Comparison of ENCODE assay signal across 18 cellular contexts in genomic region chr22:43005106-43005505, GRCh38. TPM values are rescaled to one million over a fixed set of nuclear protein-coding genes. Genes with fewer than 3 reads are reported as not detected.
A peak's percentile ranks its signal among the peaks of the same experiment; 100 is the strongest.
DNase-seq lines count a peak whose midpoint lies in the region; ATAC-seq, FAIRE-seq and TF ChIP-seq lines count a peak whose summit lies in the region.
"Had no signal": no experiment of that assay in that cellular context is flagged by ENCODE, and none has a peak within 500 bp of the region (broad histone marks: within the 10 kb centered on the region; RNA-seq: fewer than 3 reads in every experiment).

No MANE protein-coding gene starts in this region.

- H2AFZ ChIP-seq in HepG2 (ENCODE audit: low read length): no peak overlapping the region

- H3K4me3 Mint-ChIP-seq in type B pancreatic cell: no peak overlapping the region
- H3K4me3 Mint-ChIP-seq: stimulated activated memory B cell treated with anti-CD40 and anti-IgM and Interleukin-4, amounts not matched to agents 10 μg/mL and 1 μg/mL and 100 μg/mL, for 72 hours had no signal

- in situ Hi-C loops in HepG2 (cut with HindIII; ENCODE audit: extremely low pct_ligation_motif_present, low pct_unique_long_range_greater_than_20kb): no loop called here

- peaks cover 99% of the 10 kb centered on the region for H3K4me1 ChIP-seq in HepG2 (ENCODE audit: insufficient read depth, low read length)
- H3K4me1 ChIP-seq in right lobe of liver: peaks cover 0 to 47% (median 9%) of the 10 kb centered on the region in 4 donors

- TF ChIP-seq POLR2A in HepG2 (IDR thresholded peaks at IDR 0.05; ENCODE audit: insufficient read depth in 1 of 2, low read depth in 2 of 2, low read length in 2 of 2) (no peak), right lobe of liver (IDR thresholded peaks at IDR 0.05) (no peak)

- peaks cover 70% of the 10 kb centered on the region for H3K4me1 Mint-ChIP-seq in type B pancreatic cell (ENCODE audit: unreplicated experiment)

- peak overlapping the region; percentile 13 for H3K27ac ChIP-seq in HepG2 (ENCODE audit: extremely low read length, insufficient read depth, low read length)
- no peak overlapping the region for H3K27ac ChIP-seq in right lobe of liver
- H3K27ac ChIP-seq: brain microvascular endothelial cell had no signal

- peaks cover 4% of the 10 kb centered on the region for H3K9me3 Mint-ChIP-seq in type B pancreatic cell
- H3K9me3 Mint-ChIP-seq: stimulated activated memory B cell treated with anti-CD40 and anti-IgM and Interleukin-4, amounts not matched to agents 10 μg/mL and 1 μg/mL and 100 μg/mL, for 72 hours had no signal

- intact Hi-C loops in HepG2 (cut with micrococcal nuclease; ENCODE audit: unreplicated experiment) (no loop called here), right lobe of liver (cut with DNase I) (no loop called here)

- CTCF ChIA-PET in HepG2 (lab: Yijun Ruan, JAX; ENCODE audit: low intra/inter-chr PET ratio, low total read pairs): no interaction called here

- H3K9ac ChIP-seq in HepG2 (ENCODE audit: insufficient read depth, low read depth, low read length): no peak overlapping the region

- DNase-seq in HepG2 (ENCODE audit: low spot score): no peak
- no peak for DNase-seq in right lobe of liver
- DNase-seq in RCC 7860 (ENCODE audit: low spot score): peak; percentile 37
- peak; percentile 45 for DNase-seq in fibroblast of mammary gland (ENCODE audit: low read depth)
- no peak for DNase-seq in type B pancreatic cell (ENCODE audit: extremely low spot score, unreplicated experiment)
- no peak for DNase-seq in occipital lobe (lab: John Stamatoyannopoulos, UW)
- DNase-seq in NCI-H524 (lab: John Stamatoyannopoulos, UW): no peak
- no peak for DNase-seq in amniotic stem cell (lab: John Stamatoyannopoulos, UW)
- DNase-seq: activated effector memory CD4-positive, alpha-beta T cell treated with Interleukin-2 at 50 U/mL for 16 hours; brain microvascular endothelial cell; dermis blood vessel endothelial cell; MM.1S; NCI-H187 treated with DMSO at 0.1 percent for 48 hours; posterior cingulate gyrus had no signal

- TF ChIP-seq CTCF in HepG2 (CRISPR knock-in tag; IDR thresholded peaks at IDR 0.05) (no peak), right lobe of liver (IDR thresholded peaks at IDR 0.05) (no peak), fibroblast of mammary gland (conservative IDR thresholded peaks at IDR 0.05; ENCODE audit: control insufficient read depth, insufficient read depth, low read depth, low read length) (no peak), type B pancreatic cell (conservative IDR thresholded peaks at IDR 0.05) (no peak)

- WGBS in HepG2 (ENCODE audit: low lambda C conversion rate): 76% methylated on average over 2 of the region's 2 CpGs
- WGBS in right lobe of liver (ENCODE audit: insufficient coverage, low coverage, low lambda C conversion rate, missing lambda C conversion rate): 87% methylated on average over 2 of the region's 2 CpGs

- FAIRE-seq in HepG2 (lab: Jason Lieb, UNC) (no peak), RCC 7860 (lab: Jason Lieb, UNC) (no peak)
- FAIRE-seq: urothelium cell line had no signal

- POLR2A ChIA-PET in HepG2 (lab: Yijun Ruan, JAX): interaction anchor here (0.6 to 7.3 kb wide), 4 partner anchors 10 to 42 kb away, joined by 3 to 101 read pairs (median 21); partner anchors contain the start of gene PACSIN2

- H3K36me3 ChIP-seq in HepG2 (replicated peaks in 1 of 2; ENCODE audit: control insufficient read depth in 1 of 2, insufficient read depth in 2 of 2, low read length in 2 of 2): no peaks in the 10 kb centered on the region; a peak in 2 of 5 replicates
- H3K36me3 ChIP-seq in right lobe of liver: no peaks in the 10 kb centered on the region
- H3K36me3 ChIP-seq: brain microvascular endothelial cell had no signal

- H3K79me2 ChIP-seq in HepG2 (ENCODE audit: insufficient read depth, low read length): peaks cover 98% of the 10 kb centered on the region

- ATAC-seq in HepG2 (no peak), right lobe of liver (no peak)
- ATAC-seq: esophagus mucosa, Panc1 had no signal

- peaks cover 9% of the 10 kb centered on the region for H3K36me3 Mint-ChIP-seq in type B pancreatic cell

- peak overlapping the region; percentile 1 for H3K27ac Mint-ChIP-seq in type B pancreatic cell

- H3K4me2 ChIP-seq in HepG2 (ENCODE audit: low read depth, low read length): no peak overlapping the region

- H3K9me3 ChIP-seq in HepG2 (ENCODE audit: low read length) (no peaks in the 10 kb centered on the region), right lobe of liver (no peaks in the 10 kb centered on the region)

- no TSS peak for BruUV-seq in HepG2 (replicated peaks; lab: Mats Ljungman, UMichigan)

- TF ChIP-seq EP300 in HepG2 (IDR thresholded peaks at IDR 0.05; ENCODE audit: low read depth in 2 of 2, low read length in 2 of 2) (no peak), HepG2 (CRISPR knock-in tag; IDR thresholded peaks at IDR 0.05; ENCODE audit: borderline replicate concordance) (no peak)

- H4K20me1 ChIP-seq in HepG2 (ENCODE audit: insufficient read depth, low read length): peaks cover 57% of the 10 kb centered on the region

- TF ChIP-seq RAD21 in HepG2 (CRISPR knock-in tag; IDR thresholded peaks at IDR 0.05): no peak

- no peaks in the 10 kb centered on the region for H3K27me3 Mint-ChIP-seq in type B pancreatic cell
- H3K27me3 Mint-ChIP-seq: stimulated activated memory B cell treated with anti-CD40 and anti-IgM and Interleukin-4, amounts not matched to agents 10 μg/mL and 1 μg/mL and 100 μg/mL, for 72 hours had no signal

- H3K27me3 ChIP-seq in HepG2 (ENCODE audit: control insufficient read depth in 1 of 2, insufficient read depth in 2 of 2, low read length in 2 of 2) (no peaks in the 10 kb centered on the region), right lobe of liver (no peaks in the 10 kb centered on the region)
- H3K27me3 ChIP-seq: brain microvascular endothelial cell had no signal

- H3K4me3 ChIP-seq in HepG2 (replicated peaks in 1 of 3; ENCODE audit: insufficient read depth in 1 of 3, low read depth in 2 of 3, low read length in 3 of 3) (no peak overlapping the region), right lobe of liver (no peak overlapping the region), fibroblast of mammary gland (ENCODE audit: control insufficient read depth, low read depth, low read length) (no peak overlapping the region)

TF ChIP-seq in HepG2, 621 proteins besides CTCF, POLR2A, EP300 and RAD21 (continues in another document):
- no peak for TF ChIP-seq ELF1 (CRISPR knock-in tag; IDR thresholded peaks at IDR 0.05)
- TF ChIP-seq ZNF460 (CRISPR knock-in tag; IDR thresholded peaks at IDR 0.05; ENCODE audit: borderline replicate concordance): no peak
- TF ChIP-seq ZNF275 (CRISPR knock-in tag; IDR thresholded peaks at IDR 0.05; ENCODE audit: borderline replicate concordance): no peak
- no peak for TF ChIP-seq RBFOX2 (IDR thresholded peaks at IDR 0.05; ENCODE audit: low read depth, low read length)
- TF ChIP-seq SNAI1 (CRISPR knock-in tag; IDR thresholded peaks at IDR 0.05; ENCODE audit: borderline replicate concordance): no peak
- TF ChIP-seq ZNF605 (CRISPR knock-in tag; IDR thresholded peaks at IDR 0.05): no peak
- no peak for TF ChIP-seq REXO4 (CRISPR knock-in tag; IDR thresholded peaks at IDR 0.05; ENCODE audit: borderline replicate concordance)
- TF ChIP-seq ARNT2 (CRISPR knock-in tag; IDR thresholded peaks at IDR 0.05; ENCODE audit: low read depth): no peak
- TF ChIP-seq ZNF776 (CRISPR knock-in tag; IDR thresholded peaks at IDR 0.05): no peak
- TF ChIP-seq NR2F6 (IDR thresholded peaks at IDR 0.05): no peak
- TF ChIP-seq NR2F6 (CRISPR knock-in tag; IDR thresholded peaks at IDR 0.05): no peak
- no peak for TF ChIP-seq U2AF1 (optimal IDR thresholded peaks at IDR 0.05; ENCODE audit: low read depth, low read length)
- no peak for TF ChIP-seq ERF (CRISPR knock-in tag; IDR thresholded peaks at IDR 0.05)
- TF ChIP-seq HNF4A (CRISPR knock-in tag; IDR thresholded peaks at IDR 0.05): no peak
- TF ChIP-seq ZNF564 (CRISPR knock-in tag; IDR thresholded peaks at IDR 0.05): no peak

RNA-seq across cellular contexts. Expression of gene PACSIN2, which starts 9.8 kb away (rescaled TPM):
- total RNA-seq in HepG2 (2016; rRNA removed; fragmentation: Illumina TruSeq; extraction: Trizol): 54.1 and 65.1 TPM in 2 replicates
- total RNA-seq in HepG2 (2016; cell fraction: cytosol; rRNA removed; fragmentation: Illumina TruSeq; extraction: Trizol; ENCODE audit: low read depth): 5.4 and 5.7 TPM in 2 replicates
- 53.7 and 62.1 TPM in 2 replicates for total RNA-seq in HepG2 (2016; cell fraction: insoluble cytoplasmic fraction; rRNA removed; fragmentation: Illumina TruSeq; extraction: Trizol)
- 15.4 and 16.7 TPM in 2 replicates for total RNA-seq in HepG2 (2016; cell fraction: membrane; rRNA removed; fragmentation: Illumina TruSeq; extraction: Trizol)
- 35.2 and 37.4 TPM in 2 replicates for total RNA-seq in HepG2 (2016; cell fraction: nucleus; rRNA removed; fragmentation: Illumina TruSeq; extraction: Trizol)
- 64.1 and 68.8 TPM in 2 replicates for polyA plus RNA-seq in HepG2 (2011; rRNA removed)
- 70.2 and 76.7 TPM in 2 replicates for polyA plus RNA-seq in HepG2 (2011; cell fraction: cytosol; rRNA removed)
- 42.1 and 45.1 TPM in 2 replicates for polyA plus RNA-seq in HepG2 (2011; cell fraction: nucleus; rRNA removed)
- polyA plus RNA-seq in HepG2 (2012): 42.2 and 49.5 TPM in 2 replicates
- 3.1 and 3.5 TPM in 2 replicates for polyA plus RNA-seq in HepG2 (2016; cell fraction: cytosol; fragmentation: Illumina TruSeq; extraction: Trizol; ENCODE audit: low read depth)
- 60.9 and 68.0 TPM in 2 replicates for polyA plus RNA-seq in HepG2 (2016; cell fraction: insoluble cytoplasmic fraction; fragmentation: Illumina TruSeq; extraction: Trizol; ENCODE audit: low read depth)
- 8.6 and 9.2 TPM in 2 replicates for polyA plus RNA-seq in HepG2 (2016; cell fraction: membrane; fragmentation: Illumina TruSeq; extraction: Trizol; ENCODE audit: low read depth)
- 40.7 and 42.6 TPM in 2 replicates for polyA plus RNA-seq in HepG2 (2016; cell fraction: nucleus; fragmentation: Illumina TruSeq; extraction: Trizol; ENCODE audit: insufficient read depth, low read depth)
- polyA minus RNA-seq in HepG2 (2011; rRNA and poly(A)+ RNA removed; ENCODE audit: low replicate concordance): 20.8 and 43.5 TPM in 2 replicates
- 26.2 and 26.4 TPM in 2 replicates for polyA minus RNA-seq in HepG2 (2011; cell fraction: cytosol; rRNA and poly(A)+ RNA removed)
- polyA minus RNA-seq in HepG2 (2011; cell fraction: nucleus; rRNA and poly(A)+ RNA removed): 29.3 and 33.6 TPM in 2 replicates
- total RNA-seq in right lobe of liver: 10 to 100 TPM; 21.4 to 67.0 (median 47.1) TPM
- total RNA-seq in type B pancreatic cell (ENCODE audit: low replicate concordance): 53.4 and 89.1 TPM in 2 replicates
- 19.2 TPM for total RNA-seq in occipital lobe

Comparison
In these comparisons a context has a peak if more than half of its experiments do, and no peak if none do; other contexts are left out.
1. DNase-seq: peak in RCC 7860 (single experiment) and fibroblast of mammary gland (single experiment); none in HepG2 (single experiment), right lobe of liver (0 of 3), type B pancreatic cell (single experiment), occipital lobe (single experiment), NCI-H524 (0 of 2) and amniotic stem cell (single experiment).